29 cellular contexts compared by ENCODE assay signal in genomic region chr6:124164363-124164762, GRCh38.
"Had no signal": no experiment of that assay in that cellular context is flagged by ENCODE, and none has a peak within 500 bp of the region (broad histone marks: within the 10 kb centered on the region; RNA-seq: fewer than 3 reads in every experiment).

No MANE protein-coding gene starts in this region.

- DNase-seq: hypothalamus; immature natural killer cell; kidney; left colon; left lung; lower lobe of right lung; mammary epithelial cell; mesenchymal stem cell; naive thymus-derived CD8-positive, alpha-beta T cell; nucleus accumbens; pancreas; posterior cingulate gyrus; retina; right cardiac atrium; sigmoid colon; stimulated activated CD4-positive, alpha-beta T cell treated with anti-CD3 and anti-CD28 coated beads, Interleukin-12 subunit alpha, Interleukin-12 subunit beta, amount 100 ng/mL, for 4 hours; stimulated activated CD4-positive, alpha-beta T cell treated with anti-CD3 and anti-CD28 coated beads, Interleukin-15, amount 100 ng/mL, for 24 hours; stimulated activated CD4-positive, alpha-beta T cell treated with anti-CD3 and anti-CD28 coated beads, Interleukin-2, amount 100 ng/mL, for 24 hours; stimulated activated CD4-positive, alpha-beta T cell treated with anti-CD3 and anti-CD28 coated beads, Interleukin-4, amount 100 ng/mL, for 1 hour; stimulated activated naive B cell treated with anti-CD40 and anti-IgM and Interleukin-4, amounts not matched to agents 10 μg/mL and 1 μg/mL and 100 μg/mL, for 72 hours; stimulated activated naive CD8-positive, alpha-beta T cell treated with anti-CD3 and anti-CD28 coated beads, Interleukin-15, Interleukin-2, amounts not matched to agents 100 U/mL and 50 U/mL, for 24 hours; stomach; testis; thyroid gland; transverse colon; upper lobe of left lung had no signal

- H3K27me3 ChIP-seq: left lung, pancreas, sigmoid colon, stomach, testis, thyroid gland, transverse colon, upper lobe of left lung, vagina had no signal

- H3K4me1 ChIP-seq: left lung, lower lobe of right lung, pancreas, prostate gland, sigmoid colon, stomach, testis, thyroid gland, transverse colon, upper lobe of left lung, vagina had no signal

- FAIRE-seq: pancreas had no signal

- H3K27ac ChIP-seq: left lung, lower lobe of right lung, pancreas, prostate gland, sigmoid colon, skin epidermis, stomach, testis, thyroid gland, transverse colon, upper lobe of left lung, vagina had no signal

- H3K4me3 ChIP-seq: left lung, lower lobe of right lung, pancreas, prostate gland, sigmoid colon, skin epidermis, stomach, testis, thyroid gland, transverse colon, upper lobe of left lung, vagina had no signal

- H3K36me3 ChIP-seq: left lung, lower lobe of right lung, pancreas, prostate gland, sigmoid colon, stomach, thyroid gland, transverse colon, upper lobe of left lung, vagina had no signal

- ATAC-seq: left colon; left lung; lower lobe of right lung; naive thymus-derived CD8-positive, alpha-beta T cell; pancreas; right cardiac atrium; stimulated activated naive B cell treated with anti-CD40 and anti-IgM and Interleukin-4, amounts not matched to agents 10 μg/mL and 1 μg/mL and 100 μg/mL, for 72 hours; stimulated activated naive CD8-positive, alpha-beta T cell treated with anti-CD3 and anti-CD28 coated beads, Interleukin-15, Interleukin-2, amounts not matched to agents 100 U/mL and 50 U/mL, for 24 hours had no signal

- H3K9me3 ChIP-seq: left lung, lower lobe of right lung, pancreas, prostate gland, sigmoid colon, stomach, testis, thyroid gland, transverse colon, upper lobe of left lung, vagina had no signal
